ENCODE assay signal across 26 cellular contexts in the genomic region with DNA sequence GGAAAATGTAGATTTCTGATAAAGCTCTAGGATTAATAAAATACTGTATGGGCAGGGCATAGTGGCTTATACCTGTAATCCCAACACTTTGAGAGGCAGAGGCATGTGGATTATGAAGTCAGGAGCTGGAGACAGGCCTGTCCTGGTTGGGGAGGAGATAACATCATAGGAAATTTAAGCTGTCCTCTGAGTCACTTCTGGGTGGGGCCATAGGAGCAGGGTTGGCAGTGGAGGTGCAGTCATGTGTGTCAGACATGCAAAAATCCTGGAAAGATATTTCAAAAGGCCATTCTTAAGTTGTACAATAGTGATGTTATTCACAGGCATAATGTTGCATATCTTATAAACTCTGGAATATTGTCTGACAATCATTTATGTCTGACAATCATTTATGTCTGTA.
DNase-seq lines count a peak whose midpoint lies in the region; ATAC-seq, FAIRE-seq and TF ChIP-seq lines count a peak whose summit lies in the region.
"Had no signal": no experiment of that assay in that cellular context is flagged by ENCODE, and none has a peak within 500 bp of the region (broad histone marks: within the 10 kb centered on the region; RNA-seq: fewer than 3 reads in every experiment).

No MANE protein-coding gene starts in this region.

- H3K4me1 ChIP-seq in mesenchymal stem cell (ENCODE audit: control insufficient read depth, insufficient read depth, low read depth, low read length) (no peaks in the 10 kb centered on the region), neuronal stem cell (ENCODE audit: control insufficient read depth in 2 of 2, insufficient read depth in 1 of 2, low read depth in 1 of 2, low read length in 2 of 2) (no peaks in the 10 kb centered on the region)

- no peak overlapping the region for H4K91ac ChIP-seq in mesenchymal stem cell (ENCODE audit: low read length)
- no peak overlapping the region for H4K91ac ChIP-seq in neuronal stem cell (ENCODE audit: low read depth, low read length, poor library complexity)

- no peak overlapping the region for H3K9ac ChIP-seq in mesenchymal stem cell (ENCODE audit: low read length)
- H3K9ac ChIP-seq in neuronal stem cell (ENCODE audit: low read depth, low read length, poor library complexity), result no peak overlapping the region
- H3K9ac ChIP-seq: KMS-11 had no signal

- TF ChIP-seq CTCF in bronchial epithelial cell (IDR thresholded peaks at IDR 0.05; ENCODE audit: insufficient read depth, low read length, severe bottlenecking), result no peak

- H2BK12ac ChIP-seq in mesenchymal stem cell (ENCODE audit: low read length in 2 of 2) (no peak overlapping the region), neuronal stem cell (ENCODE audit: low read length) (no peak overlapping the region)

- H3K9me3 ChIP-seq in mesenchymal stem cell (ENCODE audit: control insufficient read depth, low read length) (no peaks in the 10 kb centered on the region), neuronal stem cell (replicated peaks in 1 of 2; ENCODE audit: control insufficient read depth in 2 of 2, insufficient read depth in 1 of 2, low read depth in 1 of 2, low read length in 2 of 2) (no peaks in the 10 kb centered on the region)

- H3K4me2 ChIP-seq in mesenchymal stem cell (ENCODE audit: low read length, poor library complexity, severe bottlenecking) (no peak overlapping the region), neuronal stem cell (ENCODE audit: insufficient read depth, low read length, poor library complexity, severe bottlenecking) (no peak overlapping the region)
- H3K4me2 ChIP-seq: KMS-11 had no signal

- H2AFZ ChIP-seq in mesenchymal stem cell (ENCODE audit: low read depth, low read length) (no peak overlapping the region), neuronal stem cell (ENCODE audit: low read length) (no peak overlapping the region)

- H3K27ac ChIP-seq in mesenchymal stem cell (ENCODE audit: low read length, poor library complexity, severe bottlenecking), result peak overlapping the region; percentile 76
- no peak overlapping the region for H3K27ac ChIP-seq in neuronal stem cell (replicated peaks; ENCODE audit: low read length)
- H3K27ac ChIP-seq: HL-60, KMS-11 had no signal

- H4K8ac ChIP-seq in mesenchymal stem cell (ENCODE audit: low read length), result no peak overlapping the region
- H4K8ac ChIP-seq in neuronal stem cell (ENCODE audit: low read depth, low read length), result no peak overlapping the region

- no peak overlapping the region for H3K23ac ChIP-seq in mesenchymal stem cell (ENCODE audit: low read length in 2 of 2)
- no peak overlapping the region for H3K23ac ChIP-seq in neuronal stem cell (ENCODE audit: low read depth, low read length, poor library complexity)

- H3K18ac ChIP-seq in mesenchymal stem cell (ENCODE audit: low read depth in 1 of 2, low read length in 2 of 2) (no peak overlapping the region), neuronal stem cell (ENCODE audit: low read length) (no peak overlapping the region)

- H3K27me3 ChIP-seq in bronchial epithelial cell (ENCODE audit: control insufficient read depth, insufficient read depth, low read length) (no peaks in the 10 kb centered on the region), mesenchymal stem cell (ENCODE audit: control insufficient read depth in 1 of 2, insufficient read depth in 1 of 2, low read length in 2 of 2) (no peaks in the 10 kb centered on the region), neuronal stem cell (ENCODE audit: control insufficient read depth in 3 of 3, insufficient read depth in 3 of 3, low read depth in 1 of 3, low read length in 3 of 3) (no peaks in the 10 kb centered on the region)

- H3K36me3 ChIP-seq in bronchial epithelial cell (ENCODE audit: control insufficient read depth, insufficient read depth, low read length), result no peaks in the 10 kb centered on the region
- no peaks in the 10 kb centered on the region for H3K36me3 ChIP-seq in mesenchymal stem cell (ENCODE audit: control insufficient read depth in 1 of 2, insufficient read depth in 2 of 2, low read depth in 1 of 2, low read length in 2 of 2)
- H3K36me3 ChIP-seq in neuronal stem cell (replicated peaks in 1 of 2; ENCODE audit: control insufficient read depth in 2 of 2, insufficient read depth in 2 of 2, low read length in 2 of 2), result no peaks in the 10 kb centered on the region

- no peak for FAIRE-seq in bronchial epithelial cell (lab: Jason Lieb, UNC)
- FAIRE-seq: G401.6, GM12892, GM18507, H1 had no signal

- H2BK120ac ChIP-seq in mesenchymal stem cell (ENCODE audit: low read depth, low read length) (no peak overlapping the region), neuronal stem cell (ENCODE audit: low read depth, low read length) (no peak overlapping the region)

- H3K79me1 ChIP-seq in mesenchymal stem cell (replicated peaks; ENCODE audit: low read length, poor library complexity, severe bottlenecking) (no peaks in the 10 kb centered on the region), neuronal stem cell (ENCODE audit: low read depth, low read length) (no peaks in the 10 kb centered on the region)

- H3K4ac ChIP-seq in mesenchymal stem cell (ENCODE audit: low read depth in 1 of 2, low read length in 2 of 2) (no peak overlapping the region), neuronal stem cell (ENCODE audit: low read length) (no peak overlapping the region)

- H2BK15ac ChIP-seq in mesenchymal stem cell (ENCODE audit: low read depth, poor library complexity, severe bottlenecking) (no peak overlapping the region), neuronal stem cell (ENCODE audit: low read length) (no peak overlapping the region)

- no peak overlapping the region for H3K14ac ChIP-seq in mesenchymal stem cell (ENCODE audit: low read length in 2 of 2)
- H3K14ac ChIP-seq in neuronal stem cell (ENCODE audit: low read length), result no peak overlapping the region

- H3K4me3 ChIP-seq in bronchial epithelial cell (ENCODE audit: low read depth, low read length) (no peak overlapping the region), mesenchymal stem cell (ENCODE audit: insufficient read depth in 1 of 2, low read depth in 1 of 2, low read length in 2 of 2) (no peak overlapping the region), neuronal stem cell (ENCODE audit: low read length in 2 of 2) (no peak overlapping the region)

- no peak overlapping the region for H2AK5ac ChIP-seq in mesenchymal stem cell (ENCODE audit: low read length, severe bottlenecking)
- H2AK5ac ChIP-seq in neuronal stem cell (ENCODE audit: low read depth, low read length), result no peak overlapping the region

- H2BK5ac ChIP-seq in mesenchymal stem cell (ENCODE audit: low read depth, low read length, poor library complexity, severe bottlenecking) (no peak overlapping the region), neuronal stem cell (ENCODE audit: low read length) (no peak overlapping the region)

- no peak for ATAC-seq in GM19395 (IDR thresholded peaks at IDR 0.05; ENCODE audit: unreplicated experiment)
- ATAC-seq: CD8-positive, alpha-beta T cell; SK-N-SH treated with all-trans-retinoic acid at 6 μM for 48 hours had no signal

- in situ Hi-C loops in Caki2 (cut with HindIII; ENCODE audit: low pct_unique_long_range_greater_than_20kb, low sequenced_read_pairs), result no loop called here

- DNase-seq in Caki2 (ENCODE audit: low read depth) (peak; percentile 37), NCI-H526 (lab: John Stamatoyannopoulos, UW) (peak; percentile 1 to 32), bronchial epithelial cell (ENCODE audit: low read depth) (peak; percentile 58), mesenchymal stem cell (peak; percentile 6), NCI-H128 (lab: John Stamatoyannopoulos, UW; ENCODE audit: unreplicated experiment) (no peak), neuronal stem cell (ENCODE audit: low spot score) (no peak)
- DNase-seq: 8988T; AML-193; C1 segment of cervical spinal cord; Calu3; CD8-positive, alpha-beta T cell; DMS153; IMR-90; NCI-H1105; NCI-H2081; NCI-H2171; NCI-H446 treated with DMSO at 0.1 percent for 48 hours; NCI-H748 treated with DMSO at 0.1 percent for 48 hours had no signal

Comparison
In these comparisons a context has a peak if more than half of its experiments do, and no peak if none do; other contexts are left out.
1. DNase-seq: peak in Caki2 (single experiment), NCI-H526 (2 of 2), bronchial epithelial cell (single experiment) and mesenchymal stem cell (single experiment); none in NCI-H128 (single experiment) and neuronal stem cell (single experiment).